ENCODE assay signal across 8 cellular contexts in genomic region chr7:4682621-4683042, GRCh38.
DNase-seq lines count a peak whose midpoint lies in the region; TF ChIP-seq lines count a peak whose summit lies in the region.

No MANE protein-coding gene starts in this region.

- POLR2A ChIA-PET in HEK293T (lab: Yijun Ruan, JAX), result interaction anchor here (0.7 kb wide), 1 partner anchor 41 kb away, joined by 5 read pairs; no protein-coding TSS in a partner anchor

- H3K27me3 ChIP-seq in neuron (ENCODE audit: insufficient read depth, low read length), result no peaks in the 10 kb centered on the region

- peaks cover 22% of the 10 kb centered on the region for H3K4me1 ChIP-seq in neuron (ENCODE audit: insufficient read depth, low read length)

- peak overlapping the region; percentile 96 for H3K4me3 ChIP-seq in neuron (ENCODE audit: low read length)

- H2AFZ ChIP-seq in neuron (ENCODE audit: low read depth, low read length), result no peak overlapping the region

- DNase-seq in GM13977 (ENCODE audit: low spot score) (no peak), HEK293T (ENCODE audit: extremely low spot score) (peak; percentile 33), NCI-H1092 (lab: John Stamatoyannopoulos, UW) (peak; percentile 36), fibroblast of gingiva (ENCODE audit: low read depth) (peak; percentile 21), foreskin melanocyte (no peak), NCI-H1694 (lab: John Stamatoyannopoulos, UW) (no peak)
- peak; percentile 54 for DNase-seq in activated T-cell treated with anti-CD3 and anti-CD28 coated beads, Interleukin-2, amount 50 U/mL, for 1 hour

- H3K36me3 ChIP-seq in neuron (ENCODE audit: insufficient read depth, low read length), result peaks cover 2% of the 10 kb centered on the region

- in situ Hi-C loops in GM13977 (cut with MboI; ENCODE audit: low pct_unique_long_range_greater_than_20kb, low sequenced_read_pairs, unreplicated experiment), result no loop called here

- peak; percentile 35 for TF ChIP-seq CTCF in GM13977 (IDR thresholded peaks at IDR 0.05; ENCODE audit: extremely low read depth, insufficient read depth, missing control alignments)

- CTCF ChIA-PET in HEK293T (lab: Yijun Ruan, JAX), result no interaction called here

- no peaks in the 10 kb centered on the region for H3K9me3 ChIP-seq in neuron (ENCODE audit: low read length)

TF ChIP-seq in HEK293T, 16 proteins besides CTCF, POLR2A, EP300 and RAD21:
- no peak for TF ChIP-seq FOXK2 (IDR thresholded peaks at IDR 0.05)
- TF ChIP-seq LEF1 (IDR thresholded peaks at IDR 0.05; ENCODE audit: borderline replicate concordance), result no peak
- no peak for TF ChIP-seq SP1 (IDR thresholded peaks at IDR 0.05)
- TF ChIP-seq CTBP1 (IDR thresholded peaks at IDR 0.05; ENCODE audit: borderline replicate concordance), result no peak
- TF ChIP-seq HDGF (IDR thresholded peaks at IDR 0.05; ENCODE audit: borderline replicate concordance), result no peak
- no peak for TF ChIP-seq ELF4 (IDR thresholded peaks at IDR 0.05)
- TF ChIP-seq SUZ12 (IDR thresholded peaks at IDR 0.05), result no peak
- no peak for TF ChIP-seq PKNOX1 (IDR thresholded peaks at IDR 0.05)
- no peak for TF ChIP-seq BHLHE40 (IDR thresholded peaks at IDR 0.05; ENCODE audit: borderline replicate concordance)
- TF ChIP-seq FOXM1 (IDR thresholded peaks at IDR 0.05; ENCODE audit: borderline replicate concordance), result no peak
- no peak for TF ChIP-seq TARDBP (IDR thresholded peaks at IDR 0.05)
- no peak for TF ChIP-seq ARNT (IDR thresholded peaks at IDR 0.05)

Comparison
In these comparisons a context has a peak if more than half of its experiments do, and no peak if none do; other contexts are left out.
1. DNase-seq: peak in HEK293T (single experiment), NCI-H1092 (single experiment), activated T-cell treated with anti-CD3 and anti-CD28 coated beads, Interleukin-2, amount 50 U/mL, for 1 hour (single experiment) and fibroblast of gingiva (single experiment); none in GM13977 (single experiment), foreskin melanocyte (single experiment) and NCI-H1694 (single experiment).